ENCODE assay signal across 9 cellular contexts in genomic region chr15:64046347-64047153, GRCh38. TPM values are rescaled to one million over a fixed set of nuclear protein-coding genes. Genes with fewer than 3 reads are reported as not detected.
A peak's percentile ranks its signal among the peaks of the same experiment; 100 is the strongest.
DNase-seq lines count a peak whose midpoint lies in the region; ATAC-seq and FAIRE-seq lines count a peak whose summit lies in the region.
"Had no signal": no experiment of that assay in that cellular context is flagged by ENCODE, and none has a peak within 500 bp of the region (broad histone marks: within the 10 kb centered on the region; RNA-seq: fewer than 3 reads in every experiment).

Gene DAPK2, minus strand, starts transcription at chr15:64046485. Its CDS starts 6,224 bp downstream, at chr15:64040261.

- ATAC-seq in HG03039 (IDR thresholded peaks at IDR 0.05; ENCODE audit: unreplicated experiment), result peak; percentile 60
- ATAC-seq in naive thymus-derived CD8-positive, alpha-beta T cell, result peak; percentile 84 to 88
- peak; percentile 85 for ATAC-seq in stimulated activated memory B cell treated with anti-CD40 and anti-IgM and Interleukin-4, amounts not matched to agents 10 μg/mL and 1 μg/mL and 100 μg/mL, for 72 hours

- H3K4me3 Mint-ChIP-seq in naive thymus-derived CD8-positive, alpha-beta T cell, result peak within 1 kb of the TSS; percentile 71 to 88 (median 84)
- peak within 1 kb of the TSS; percentile 75 for H3K4me3 Mint-ChIP-seq in stimulated activated memory B cell treated with anti-CD40 and anti-IgM and Interleukin-4, amounts not matched to agents 10 μg/mL and 1 μg/mL and 100 μg/mL, for 72 hours

- H3K36me3 Mint-ChIP-seq in naive thymus-derived CD8-positive, alpha-beta T cell, result no peaks in the 10 kb centered on the region
- H3K36me3 Mint-ChIP-seq in stimulated activated memory B cell treated with anti-CD40 and anti-IgM and Interleukin-4, amounts not matched to agents 10 μg/mL and 1 μg/mL and 100 μg/mL, for 72 hours, result no peaks in the 10 kb centered on the region

- peaks cover 5 to 49% (median 9%) of the 10 kb centered on the region in 4 donors for H3K4me1 Mint-ChIP-seq in naive thymus-derived CD8-positive, alpha-beta T cell
- peaks cover 58% of the 10 kb centered on the region for H3K4me1 Mint-ChIP-seq in stimulated activated memory B cell treated with anti-CD40 and anti-IgM and Interleukin-4, amounts not matched to agents 10 μg/mL and 1 μg/mL and 100 μg/mL, for 72 hours

- H3K27ac Mint-ChIP-seq in naive thymus-derived CD8-positive, alpha-beta T cell, result peak within 1 kb of the TSS in 9 of 10 donors; percentile 19 to 92 (median 73)
- peak within 1 kb of the TSS; percentile 86 for H3K27ac Mint-ChIP-seq in stimulated activated memory B cell treated with anti-CD40 and anti-IgM and Interleukin-4, amounts not matched to agents 10 μg/mL and 1 μg/mL and 100 μg/mL, for 72 hours

- FAIRE-seq in RCC 7860 (lab: Jason Lieb, UNC), result no peak
- FAIRE-seq: A204.1 had no signal

- peaks cover 4 to 21% (median 18%) of the 10 kb centered on the region in 5 donors for H3K27me3 Mint-ChIP-seq in naive thymus-derived CD8-positive, alpha-beta T cell
- no peaks in the 10 kb centered on the region for H3K27me3 Mint-ChIP-seq in stimulated activated memory B cell treated with anti-CD40 and anti-IgM and Interleukin-4, amounts not matched to agents 10 μg/mL and 1 μg/mL and 100 μg/mL, for 72 hours

- POLR2A ChIA-PET in naive thymus-derived CD8-positive, alpha-beta T cell (lab: Charles Lee), result interaction anchor here (0.6 to 1.7 kb wide), 5 partner anchors 10 to 436 kb away, joined by 3 to 6 read pairs (median 5); no protein-coding TSS in a partner anchor

- peak; percentile 85 for DNase-seq in DMS 273 (lab: John Stamatoyannopoulos, UW; ENCODE audit: unreplicated experiment)
- DNase-seq in DMS 273 treated with DMSO at 0.1 percent for 48 hours (lab: John Stamatoyannopoulos, UW), result no peak
- peak; percentile 16 for DNase-seq in RCC 7860 (ENCODE audit: low spot score)
- peak; percentile 39 to 52 for DNase-seq in activated T-helper 1 cell treated with anti-CD3 and anti-CD28 coated beads, Interleukin-2, amount 50 U/mL, for 16 hours (ENCODE audit: low read depth in 1 of 2, low spot score in 1 of 2)
- DNase-seq in fibroblast of peridontal ligament (ENCODE audit: extremely low read depth), result peak; percentile 38
- peak; percentile 41 to 76 (median 66) for DNase-seq in naive thymus-derived CD8-positive, alpha-beta T cell

- H3K9me3 Mint-ChIP-seq in naive thymus-derived CD8-positive, alpha-beta T cell, result no peaks in the 10 kb centered on the region
- H3K9me3 Mint-ChIP-seq in stimulated activated memory B cell treated with anti-CD40 and anti-IgM and Interleukin-4, amounts not matched to agents 10 μg/mL and 1 μg/mL and 100 μg/mL, for 72 hours, result no peaks in the 10 kb centered on the region

RNA-seq across cellular contexts. Expression of gene DAPK2, which starts in this region (rescaled TPM):
- 1 to 10 TPM; 1.3 to 1.6 TPM for total RNA-seq in naive thymus-derived CD8-positive, alpha-beta T cell
- polyA plus RNA-seq in naive thymus-derived CD8-positive, alpha-beta T cell, result 1 to 10 TPM in 2 of 3 donors, under 1 TPM in 1; 0.41 to 4.0 (median 1.1) TPM
